Comparison of ENCODE assay signal across 26 cellular contexts in genomic region chr11:33843018-33843417, GRCh38. TPM values are rescaled to one million over a fixed set of nuclear protein-coding genes. Genes with fewer than 3 reads are reported as not detected.
"Had no signal": no experiment of that assay in that cellular context is flagged by ENCODE, and none has a peak within 500 bp of the region (broad histone marks: within the 10 kb centered on the region; RNA-seq: fewer than 3 reads in every experiment).

No MANE protein-coding gene starts in this region.

- H3K9ac ChIP-seq: parathyroid adenoma had no signal

- DNase-seq: naive thymus-derived CD8-positive, alpha-beta T cell; nephron progenitor cell; occipital lobe; ovary; posterior cingulate gyrus; psoas muscle; right cardiac atrium; right lobe of liver; sigmoid colon; small intestine; stimulated activated CD4-positive, alpha-beta T cell treated with anti-CD3 and anti-CD28 coated beads, Interleukin-15, amount 100 ng/mL, for 24 hours; stimulated activated CD4-positive, alpha-beta T cell treated with anti-CD3 and anti-CD28 coated beads, Interleukin-2, amount 100 ng/mL, for 24 hours; stimulated activated CD4-positive, alpha-beta T cell treated with anti-CD3 and anti-CD28 coated beads, Interleukin-2, amount 100 ng/mL, for 48 hours; stimulated activated CD4-positive, alpha-beta T cell treated with anti-CD3 and anti-CD28 coated beads, Interleukin-4, amount 100 ng/mL, for 24 hours; stimulated activated naive B cell treated with anti-CD40 and anti-IgM and Interleukin-4, amounts not matched to agents 10 μg/mL and 1 μg/mL and 100 μg/mL, for 72 hours; stimulated activated naive CD4-positive, alpha-beta T cell treated with Interleukin-2 at 50 U/mL for 16 hours; stomach; thyroid gland; upper lobe of left lung had no signal

- FAIRE-seq: small intestine, urothelium cell line had no signal

- H3K36me3 ChIP-seq: neutrophil, ovary, right lobe of liver, sigmoid colon, stomach, thoracic aorta, thyroid gland, tibial nerve, upper lobe of left lung, vagina had no signal

- H3K79me2 ChIP-seq: parathyroid adenoma had no signal

- H3K27me3 ChIP-seq: ovary, right lobe of liver, tibial nerve, upper lobe of left lung, vagina had no signal

- H3K27ac ChIP-seq: neutrophil, ovary, parathyroid adenoma, psoas muscle, right lobe of liver, sigmoid colon, stomach, thoracic aorta, thyroid gland, tibial nerve, upper lobe of left lung, vagina had no signal

- H3K4me3 ChIP-seq: ovary, psoas muscle, right lobe of liver, sigmoid colon, stomach, thoracic aorta, thyroid gland, tibial nerve, upper lobe of left lung, vagina had no signal

- H3K4me1 ChIP-seq: parathyroid adenoma, psoas muscle, right lobe of liver, sigmoid colon, stomach, thyroid gland, tibial nerve, upper lobe of left lung, vagina had no signal

- H3K9me3 ChIP-seq: neutrophil, ovary, psoas muscle, right lobe of liver, sigmoid colon, stomach, thoracic aorta, thyroid gland, tibial nerve, upper lobe of left lung, vagina had no signal

- H2AFZ ChIP-seq: parathyroid adenoma had no signal

RNA-seq across cellular contexts. Expression of gene LMO2, which starts 48.9 kb away (rescaled TPM):
- total RNA-seq: natural killer cell treated with Interleukin-12 subunit alpha and Interleukin-12 subunit beta and Interleukin-15 and Interleukin-18, amount 100 ng/mL, for 72 hours had no signal
- polyA plus RNA-seq: naive thymus-derived CD8-positive, alpha-beta T cell had no signal
